1 cellular context compared by ENCODE assay signal in genomic region chr16:5188318-5189025, GRCh38.
A peak's percentile ranks its signal among the peaks of the same experiment; 100 is the strongest.
TF ChIP-seq lines count a peak whose summit lies in the region.

No MANE protein-coding gene starts in this region.

TF ChIP-seq in HepG2, 621 proteins besides CTCF, POLR2A, EP300 and RAD21 (continued from another document):
- TF ChIP-seq FOXK2 (IDR thresholded peaks at IDR 0.05) (no peak), ZBTB44 (CRISPR knock-in tag; IDR thresholded peaks at IDR 0.05) (no peak), CC2D1A (CRISPR knock-in tag; IDR thresholded peaks at IDR 0.05) (0 out of 2 replicates have a peak, but pooled peaks have one; percentile 41), DR1 (CRISPR knock-in tag; IDR thresholded peaks at IDR 0.05) (no peak), KLF13 (CRISPR knock-in tag; IDR thresholded peaks at IDR 0.05) (no peak), SNAPC2 (CRISPR knock-in tag; IDR thresholded peaks at IDR 0.05) (no peak), ESRRA (CRISPR knock-in tag; IDR thresholded peaks at IDR 0.05; ENCODE audit: low read depth) (peak; percentile 71; the same call in 1 of the 2 replicates), HOXA9 (CRISPR knock-in tag; IDR thresholded peaks at IDR 0.05; ENCODE audit: borderline replicate concordance) (no peak), SIN3A (IDR thresholded peaks at IDR 0.05; ENCODE audit: borderline replicate concordance, low read depth, low read length) (no peak), ZBTB42 (CRISPR knock-in tag; IDR thresholded peaks at IDR 0.05) (no peak), AFF4 (CRISPR knock-in tag; IDR thresholded peaks at IDR 0.05) (no peak), ARHGAP35 (CRISPR knock-in tag; IDR thresholded peaks at IDR 0.05; ENCODE audit: borderline replicate concordance) (no peak), ZC3H4 (CRISPR knock-in tag; IDR thresholded peaks at IDR 0.05; ENCODE audit: borderline replicate concordance) (no peak), ZNF740 (CRISPR knock-in tag; IDR thresholded peaks at IDR 0.05) (no peak), CSRNP1 (CRISPR knock-in tag; IDR thresholded peaks at IDR 0.05) (no peak), PCBP2 (optimal IDR thresholded peaks at IDR 0.05; ENCODE audit: low read depth, low read length, poor library complexity, severe bottlenecking) (peak; percentile 44), ZEB1 (IDR thresholded peaks at IDR 0.05; ENCODE audit: insufficient replicate concordance, low read depth) (no peak), ZNF512 (CRISPR knock-in tag; IDR thresholded peaks at IDR 0.05) (no peak), ZSCAN31 (CRISPR knock-in tag; IDR thresholded peaks at IDR 0.05; ENCODE audit: low read depth) (no peak), HDAC1 (CRISPR knock-in tag; IDR thresholded peaks at IDR 0.05) (no peak)
TF ChIP-seq in HepG2: peak in this region for 9.
